Comparison of ENCODE assay signal across 9 cellular contexts in genomic region chr19:19537321-19538048, GRCh38. TPM values are rescaled to one million over a fixed set of nuclear protein-coding genes. Genes with fewer than 3 reads are reported as not detected.
DNase-seq lines count a peak whose midpoint lies in the region; ATAC-seq and TF ChIP-seq lines count a peak whose summit lies in the region.
"Had no signal": no experiment of that assay in that cellular context is flagged by ENCODE, and none has a peak within 500 bp of the region (broad histone marks: within the 10 kb centered on the region; RNA-seq: fewer than 3 reads in every experiment).

No MANE protein-coding gene starts in this region.

- no peak overlapping the region for H3K4me2 ChIP-seq in mesenchymal stem cell (ENCODE audit: low read length, poor library complexity, severe bottlenecking)

- no peaks in the 10 kb centered on the region for H3K36me3 Mint-ChIP-seq in activated naive CD8-positive, alpha-beta T cell
- H3K36me3 Mint-ChIP-seq in activated naive CD8-positive, alpha-beta T cell treated with anti-CD3 and anti-CD28 coated beads, Interleukin-2, amount 50 U/mL, for 24 hours (ENCODE audit: low read depth): peaks cover 5% of the 10 kb centered on the region
- no peaks in the 10 kb centered on the region for H3K36me3 Mint-ChIP-seq in activated B cell treated with CpG ODN at 0.5 μM for 24 hours (ENCODE audit: low read depth)

- H3K9me3 ChIP-seq in thyroid gland: no peaks in the 10 kb centered on the region
- H3K9me3 ChIP-seq in mesenchymal stem cell (ENCODE audit: control insufficient read depth, low read length): no peaks in the 10 kb centered on the region

- no peaks in the 10 kb centered on the region for H3K9me3 Mint-ChIP-seq in activated naive CD8-positive, alpha-beta T cell (ENCODE audit: low read depth)
- H3K9me3 Mint-ChIP-seq in activated naive CD8-positive, alpha-beta T cell treated with anti-CD3 and anti-CD28 coated beads, Interleukin-2, amount 50 U/mL, for 24 hours: no peaks in the 10 kb centered on the region
- H3K9me3 Mint-ChIP-seq in activated B cell treated with CpG ODN at 0.5 μM for 24 hours: no peaks in the 10 kb centered on the region

- no peak overlapping the region for H3K9ac ChIP-seq in mesenchymal stem cell (ENCODE audit: low read length)

- POLR2A ChIA-PET in activated B cell treated with CpG ODN at 0.5 μM for 24 hours (lab: Charles Lee): no interaction called here

- 33 to 48% methylated on average over 13 to 24 of the region's 56 CpGs for WGBS in thyroid gland, 2 donors
- 83% methylated on average over 56 of the region's 56 CpGs for WGBS in mesenchymal stem cell

- H3K18ac ChIP-seq in mesenchymal stem cell (ENCODE audit: low read depth in 1 of 2, low read length in 2 of 2): no peak overlapping the region

- TF ChIP-seq CTCF in activated B cell treated with CpG ODN at 0.5 μM for 24 hours (IDR thresholded peaks at IDR 0.05) (no peak), thyroid gland (IDR thresholded peaks at IDR 0.05) (no peak)

- H2AFZ ChIP-seq in mesenchymal stem cell (ENCODE audit: low read depth, low read length): no peak overlapping the region

- H2BK120ac ChIP-seq in mesenchymal stem cell (ENCODE audit: low read depth, low read length): no peak overlapping the region

- TF ChIP-seq POLR2A in thyroid gland (IDR thresholded peaks at IDR 0.05): no peak

- DNase-seq in activated naive CD8-positive, alpha-beta T cell treated with anti-CD3 and anti-CD28 coated beads, Interleukin-2, amount 50 U/mL, for 24 hours: no peak
- DNase-seq in activated B cell treated with CpG ODN at 0.5 μM for 24 hours (no peak), kidney tubule cell (ENCODE audit: low spot score) (peak; percentile 25), thyroid gland (peak; percentile 38 to 45), NCI-H2196 treated with DMSO at 0.1 percent for 48 hours (lab: John Stamatoyannopoulos, UW; ENCODE audit: unreplicated experiment) (no peak), mesenchymal stem cell (no peak)
- DNase-seq: DMS153 had no signal

- peaks cover 25 to 28% of the 10 kb centered on the region in 2 donors for H3K4me1 ChIP-seq in thyroid gland
- H3K4me1 ChIP-seq in mesenchymal stem cell (ENCODE audit: control insufficient read depth, insufficient read depth, low read depth, low read length): peaks cover 16% of the 10 kb centered on the region

- H3K27ac ChIP-seq in thyroid gland (no peak overlapping the region), mesenchymal stem cell (ENCODE audit: low read length, poor library complexity, severe bottlenecking) (no peak overlapping the region)

- H4K8ac ChIP-seq in mesenchymal stem cell (ENCODE audit: low read length): no peak overlapping the region

- H3K36me3 ChIP-seq in thyroid gland: no peaks in the 10 kb centered on the region
- peaks cover 0 to 16% of the 10 kb centered on the region in 2 experiments for H3K36me3 ChIP-seq in mesenchymal stem cell (ENCODE audit: control insufficient read depth in 1 of 2, insufficient read depth in 2 of 2, low read depth in 1 of 2, low read length in 2 of 2)

- H3K23ac ChIP-seq in mesenchymal stem cell (ENCODE audit: low read length in 2 of 2): no peak overlapping the region

- H3K27me3 ChIP-seq in thyroid gland: no peaks in the 10 kb centered on the region
- H3K27me3 ChIP-seq in mesenchymal stem cell (ENCODE audit: control insufficient read depth in 1 of 2, insufficient read depth in 1 of 2, low read length in 2 of 2): peaks cover 7 to 47% of the 10 kb centered on the region in 2 experiments

- no peak overlapping the region for H3K27ac Mint-ChIP-seq in activated naive CD8-positive, alpha-beta T cell
- H3K27ac Mint-ChIP-seq in activated naive CD8-positive, alpha-beta T cell treated with anti-CD3 and anti-CD28 coated beads, Interleukin-2, amount 50 U/mL, for 24 hours: no peak overlapping the region
- no peak overlapping the region for H3K27ac Mint-ChIP-seq in activated B cell treated with CpG ODN at 0.5 μM for 24 hours

- intact Hi-C loops in activated B cell treated with CpG ODN at 0.5 μM for 24 hours (cut with micrococcal nuclease): no loop called here
- intact Hi-C loops in thyroid gland (cut with DNase I): no loop called here

- H3K4me1 Mint-ChIP-seq in activated naive CD8-positive, alpha-beta T cell (ENCODE audit: low read depth): peaks cover 35% of the 10 kb centered on the region
- peaks cover 29% of the 10 kb centered on the region for H3K4me1 Mint-ChIP-seq in activated naive CD8-positive, alpha-beta T cell treated with anti-CD3 and anti-CD28 coated beads, Interleukin-2, amount 50 U/mL, for 24 hours
- peaks cover 30% of the 10 kb centered on the region for H3K4me1 Mint-ChIP-seq in activated B cell treated with CpG ODN at 0.5 μM for 24 hours

- no peaks in the 10 kb centered on the region for H3K79me1 ChIP-seq in mesenchymal stem cell (replicated peaks; ENCODE audit: low read length, poor library complexity, severe bottlenecking)

- peak overlapping the region; percentile 70 for H3K4me3 Mint-ChIP-seq in activated naive CD8-positive, alpha-beta T cell
- H3K4me3 Mint-ChIP-seq in activated naive CD8-positive, alpha-beta T cell treated with anti-CD3 and anti-CD28 coated beads, Interleukin-2, amount 50 U/mL, for 24 hours: no peak overlapping the region
- peak overlapping the region; percentile 36 for H3K4me3 Mint-ChIP-seq in activated B cell treated with CpG ODN at 0.5 μM for 24 hours

- H3K4me3 ChIP-seq in thyroid gland (replicated peaks in 1 of 3) (peak overlapping the region in 1 of 3 donors; percentile 34), mesenchymal stem cell (ENCODE audit: insufficient read depth in 1 of 2, low read depth in 1 of 2, low read length in 2 of 2) (peak overlapping the region in 1 of 2 experiments; percentile 47)

- no peak overlapping the region for H3K14ac ChIP-seq in mesenchymal stem cell (ENCODE audit: low read length in 2 of 2)

- no peak for ATAC-seq in activated naive CD8-positive, alpha-beta T cell treated with anti-CD3 and anti-CD28 coated beads, Interleukin-2, amount 50 U/mL, for 24 hours
- no peak for ATAC-seq in activated B cell treated with CpG ODN at 0.5 μM for 24 hours (ENCODE audit: low read depth)
- no peak for ATAC-seq in HG03378 (IDR thresholded peaks at IDR 0.05; ENCODE audit: unreplicated experiment)

- H2AK5ac ChIP-seq in mesenchymal stem cell (ENCODE audit: low read length, severe bottlenecking): no peak overlapping the region

- CTCF ChIA-PET in activated B cell treated with CpG ODN at 0.5 μM for 24 hours (lab: Charles Lee): interaction anchor here (2.0 kb wide), 1 partner anchor 106 kb away, joined by 5 read pairs; the partner anchor contains the start of gene GMIP

- H4K91ac ChIP-seq in mesenchymal stem cell (ENCODE audit: low read length): no peak overlapping the region

- H2BK12ac ChIP-seq in mesenchymal stem cell (ENCODE audit: low read length in 2 of 2): no peak overlapping the region

- H2BK5ac ChIP-seq in mesenchymal stem cell (ENCODE audit: low read depth, low read length, poor library complexity, severe bottlenecking): no peak overlapping the region

- no peaks in the 10 kb centered on the region for H3K27me3 Mint-ChIP-seq in activated naive CD8-positive, alpha-beta T cell
- H3K27me3 Mint-ChIP-seq in activated naive CD8-positive, alpha-beta T cell treated with anti-CD3 and anti-CD28 coated beads, Interleukin-2, amount 50 U/mL, for 24 hours: peaks cover 19% of the 10 kb centered on the region
- peaks cover 16% of the 10 kb centered on the region for H3K27me3 Mint-ChIP-seq in activated B cell treated with CpG ODN at 0.5 μM for 24 hours

- no peak overlapping the region for H3K4ac ChIP-seq in mesenchymal stem cell (ENCODE audit: low read depth in 1 of 2, low read length in 2 of 2)

- no peak overlapping the region for H2BK15ac ChIP-seq in mesenchymal stem cell (ENCODE audit: low read depth, poor library complexity, severe bottlenecking)

RNA-seq across cellular contexts. Expression of gene CILP2, which starts 0.6 kb away (rescaled TPM):
- total RNA-seq in activated B cell treated with CpG ODN at 0.5 μM for 24 hours: 0.27 and 0.29 TPM in 2 replicates
- total RNA-seq in thyroid gland: 1 to 10 TPM in 3 of 4 donors, under 1 TPM in 1; 0.63 to 4.2 (median 2.4) TPM
- 0.32 TPM for polyA plus RNA-seq in mesenchymal stem cell (2013, experiment 1 of 2)
- polyA plus RNA-seq in mesenchymal stem cell (2013, experiment 2 of 2): 0.23 TPM

RNA-seq across cellular contexts. Expression of gene YJEFN3, which starts 8.8 kb away (rescaled TPM):
- 7.8 and 9.1 TPM in 2 replicates for total RNA-seq in activated B cell treated with CpG ODN at 0.5 μM for 24 hours
- total RNA-seq in thyroid gland: 1 to 10 TPM in 3 of 4 donors, not detected in 1; 1.9 to 7.2 (median 2.6) TPM
- 2.1 TPM for polyA plus RNA-seq in mesenchymal stem cell (2013, experiment 1 of 2)
- 1.7 TPM for polyA plus RNA-seq in mesenchymal stem cell (2013, experiment 2 of 2)

RNA-seq across cellular contexts. Expression of gene NDUFA13, which starts 21.5 kb away (rescaled TPM):
- total RNA-seq in activated B cell treated with CpG ODN at 0.5 μM for 24 hours (294 and 317 TPM in 2 replicates), thyroid gland (100 to 1,000 TPM in 1 of 4 donors, 10 to 100 TPM in 3; 32.8 to 265 (median 63.6) TPM)
- polyA plus RNA-seq in mesenchymal stem cell (2013, experiment 1 of 2): 201 TPM
- polyA plus RNA-seq in mesenchymal stem cell (2013, experiment 2 of 2): 201 TPM

RNA-seq across cellular contexts. Expression of gene TSSK6, which starts 22.1 kb away (rescaled TPM):
- total RNA-seq in activated B cell treated with CpG ODN at 0.5 μM for 24 hours (4.0 and 4.3 TPM in 2 replicates), thyroid gland (1 to 10 TPM; 1.8 to 7.7 (median 3.8) TPM)
- 0.61 TPM for polyA plus RNA-seq in mesenchymal stem cell (2013, experiment 1 of 2)
- 0.66 TPM for polyA plus RNA-seq in mesenchymal stem cell (2013, experiment 2 of 2)

Comparison
In these comparisons a context has a peak if more than half of its experiments do, and no peak if none do; other contexts are left out.
1. DNase-seq: peak in kidney tubule cell (single experiment) and thyroid gland (2 of 2); none in activated naive CD8-positive, alpha-beta T cell treated with anti-CD3 and anti-CD28 coated beads, Interleukin-2, amount 50 U/mL, for 24 hours (single experiment), activated B cell treated with CpG ODN at 0.5 μM for 24 hours (single experiment), NCI-H2196 treated with DMSO at 0.1 percent for 48 hours (single experiment) and mesenchymal stem cell (single experiment).